19 cellular contexts compared by ENCODE assay signal in genomic region chr4:36610628-36611027, GRCh38.
"Had no signal": no experiment of that assay in that cellular context is flagged by ENCODE, and none has a peak within 500 bp of the region (broad histone marks: within the 10 kb centered on the region; RNA-seq: fewer than 3 reads in every experiment).

No MANE protein-coding gene starts in this region.

- ATAC-seq: foreskin keratinocyte, gastroesophageal sphincter, heart right ventricle, left lung, lower lobe of right lung, mucosa of descending colon had no signal

- H3K4me3 ChIP-seq: coronary artery, dorsolateral prefrontal cortex, esophagus muscularis mucosa, gastroesophageal sphincter, heart right ventricle, left lung, lower lobe of right lung, mucosa of descending colon had no signal

- DNase-seq: dermis blood vessel endothelial cell; dorsolateral prefrontal cortex; effector CD4-positive, alpha-beta T cell; effector memory CD4-positive, alpha-beta T cell; foreskin keratinocyte; head of caudate nucleus; heart right ventricle; hippocampal formation; left cardiac atrium; left lung; left ventricle myocardium superior; lower lobe of right lung; mesenchymal stem cell; mucosa of descending colon; naive B cell had no signal

- H3K4me3 Mint-ChIP-seq: mesothelial cell of epicardium, naive B cell had no signal

- H3K27ac Mint-ChIP-seq: mesothelial cell of epicardium, naive B cell had no signal

- H3K4me1 Mint-ChIP-seq: mesothelial cell of epicardium, naive B cell had no signal

- H3K36me3 Mint-ChIP-seq: mesothelial cell of epicardium, naive B cell had no signal
